In genomic region chr5:12316812-12317211, GRCh38 we compare ENCODE assay signal across 21 cellular contexts.
DNase-seq lines count a peak whose midpoint lies in the region; ATAC-seq and TF ChIP-seq lines count a peak whose summit lies in the region.
"Had no signal": no experiment of that assay in that cellular context is flagged by ENCODE, and none has a peak within 500 bp of the region (broad histone marks: within the 10 kb centered on the region; RNA-seq: fewer than 3 reads in every experiment).

No MANE protein-coding gene starts in this region.

- H4K20me1 ChIP-seq in DOHH2 (ENCODE audit: control insufficient read depth, insufficient read depth, low read depth, low read length) = no peaks in the 10 kb centered on the region

- H3K9me2 ChIP-seq in DOHH2 (replicated peaks; ENCODE audit: control insufficient read depth, low read length) = no peaks in the 10 kb centered on the region

- H3F3A ChIP-seq in DOHH2 (ENCODE audit: control insufficient read depth, insufficient read depth) = peaks cover 15% of the 10 kb centered on the region

- peaks cover 50% of the 10 kb centered on the region for H3K36me3 ChIP-seq in DOHH2 (ENCODE audit: control insufficient read depth, low read length)
- no peaks in the 10 kb centered on the region for H3K36me3 ChIP-seq in RWPE2 (ENCODE audit: low read depth)

- no peak for TF ChIP-seq CTCF in DOHH2 (IDR thresholded peaks at IDR 0.05; ENCODE audit: low read depth, low read length, poor library complexity, severe bottlenecking)
- TF ChIP-seq CTCF in RWPE2 (IDR thresholded peaks at IDR 0.05; ENCODE audit: poor library complexity, severe bottlenecking) = no peak
- TF ChIP-seq CTCF in foreskin keratinocyte (conservative IDR thresholded peaks at IDR 0.05) = no peak

- H3K4me2 ChIP-seq in DOHH2 (ENCODE audit: low read length) = peak overlapping the region; percentile 72; the same call in 1 of the 2 replicates

- H3K27me3 ChIP-seq in DOHH2 (ENCODE audit: control insufficient read depth, low read length) (no peaks in the 10 kb centered on the region), RWPE2 (ENCODE audit: insufficient read depth, poor library complexity, severe bottlenecking) (no peaks in the 10 kb centered on the region), foreskin keratinocyte (no peaks in the 10 kb centered on the region)

- peak; percentile 29 for DNase-seq in HT1080 (ENCODE audit: low read depth)
- DNase-seq in RWPE2 (ENCODE audit: low spot score) = no peak
- DNase-seq in foreskin keratinocyte = peak; percentile 41 to 59
- no peak for DNase-seq in retina
- DNase-seq: 8988T; AML-193; C1 segment of cervical spinal cord; CD8-positive, alpha-beta T cell; GF-D8; NCI-H1417; NCI-H1694 treated with DMSO at 0.1 percent for 48 hours; NCI-H2081 treated with DMSO at 0.1 percent for 48 hours; NCI-H446; NCI-H526; OCI-M1; SHP77 treated with DMSO at 0.1 percent for 48 hours; SW 1271 had no signal

- H3K27ac ChIP-seq in DOHH2 (ENCODE audit: low read depth, low read length) (peak overlapping the region; percentile 94), RWPE2 (ENCODE audit: poor library complexity, severe bottlenecking) (peak overlapping the region; percentile 27), foreskin keratinocyte (no peak overlapping the region)
- H3K27ac ChIP-seq: SK-N-MC had no signal

- H3K4me3 ChIP-seq in DOHH2 (ENCODE audit: low read length) (peak overlapping the region; percentile 25; the same call in 1 of the 2 replicates), RWPE2 (ENCODE audit: severe bottlenecking) (no peak overlapping the region)
- H3K4me3 ChIP-seq: SK-N-MC had no signal

- H3K4me1 ChIP-seq in DOHH2 (ENCODE audit: control insufficient read depth, low read length) (peaks cover 69% of the 10 kb centered on the region), RWPE2 (ENCODE audit: insufficient read depth, poor library complexity, severe bottlenecking) (peaks cover 9% of the 10 kb centered on the region), foreskin keratinocyte (peaks cover 6% of the 10 kb centered on the region)

- peaks cover 22% of the 10 kb centered on the region for H3K9me3 ChIP-seq in DOHH2 (ENCODE audit: control insufficient read depth, insufficient read depth, low read length)
- no peaks in the 10 kb centered on the region for H3K9me3 ChIP-seq in RWPE2 (ENCODE audit: severe bottlenecking)

- ATAC-seq in RWPE2 (ENCODE audit: low read depth) (peak; percentile 98), foreskin keratinocyte (peak; percentile 85), GM21825 (IDR thresholded peaks at IDR 0.05; ENCODE audit: unreplicated experiment) (no peak), HG03354 (IDR thresholded peaks at IDR 0.05; ENCODE audit: poor library complexity, severe bottlenecking, unreplicated experiment) (no peak)
- ATAC-seq: CD8-positive, alpha-beta T cell had no signal

- H3K79me2 ChIP-seq in DOHH2 (ENCODE audit: control insufficient read depth, low read length) = no peaks in the 10 kb centered on the region

Comparison
In these comparisons a context has a peak if more than half of its experiments do, and no peak if none do; other contexts are left out.
1. DNase-seq: peak in HT1080 (single experiment) and foreskin keratinocyte (2 of 2); none in RWPE2 (single experiment) and retina (single experiment).
2. ATAC-seq: peak in RWPE2 (single experiment) and foreskin keratinocyte (single experiment); none in GM21825 (single experiment) and HG03354 (single experiment).